8 cellular contexts compared by ENCODE assay signal in the genomic region with DNA sequence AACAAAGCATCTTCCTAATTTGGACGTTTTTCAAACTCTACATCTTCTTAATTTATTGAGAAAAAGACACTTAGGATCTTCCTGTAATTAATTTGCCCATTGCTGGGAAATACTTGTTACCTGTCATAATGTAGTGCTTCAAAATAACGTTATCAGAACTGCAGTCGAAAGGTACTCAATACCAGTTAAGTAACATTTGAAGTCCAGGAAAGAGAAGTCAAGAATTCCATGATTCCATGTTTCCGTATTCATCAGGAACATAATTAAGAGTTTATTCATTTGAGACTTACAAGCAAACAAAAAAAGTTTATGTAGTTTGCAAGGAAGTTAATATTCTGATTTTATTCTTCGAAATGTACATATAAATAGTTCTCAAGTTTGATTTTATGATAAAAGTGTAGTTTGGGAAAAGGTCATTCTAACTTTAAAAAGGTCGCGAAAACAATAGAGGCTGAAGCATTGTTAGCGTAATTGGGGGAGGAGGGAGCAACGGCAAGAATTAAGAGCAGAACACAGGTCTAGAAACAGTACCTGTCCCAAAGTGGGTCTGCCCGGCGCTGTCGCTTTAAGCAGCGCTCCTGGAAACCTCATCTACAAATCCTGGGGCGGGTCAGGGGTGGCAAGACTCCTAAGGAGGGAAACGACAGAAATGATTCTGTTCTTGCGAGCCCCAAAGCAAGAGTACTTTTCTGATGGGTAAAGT. TPM values are rescaled to one million over a fixed set of nuclear protein-coding genes. Genes with fewer than 3 reads are reported as not detected.
A peak's percentile ranks its signal among the peaks of the same experiment; 100 is the strongest.
DNase-seq lines count a peak whose midpoint lies in the region; ATAC-seq, FAIRE-seq and TF ChIP-seq lines count a peak whose summit lies in the region.

No MANE protein-coding gene starts in this region.

- intact Hi-C loops in heart right ventricle (cut with DNase I) = loop anchor here in 5 of 10 donors (5.0 to 10.0 kb wide), 5 partner anchors 120 to 360 kb away; a partner anchor contains a TSS
- intact Hi-C loops in Right ventricle myocardium superior (cut with DNase I) = no loop called here

- TF ChIP-seq CTCF in heart right ventricle (IDR thresholded peaks at IDR 0.05) = no peak

- H3K27ac Mint-ChIP-seq in activated naive CD8-positive, alpha-beta T cell = no peak overlapping the region

- ATAC-seq in heart right ventricle = no peak
- ATAC-seq in Right ventricle myocardium superior (ENCODE audit: poor library complexity) = no peak
- no peak for ATAC-seq in HG03159 (IDR thresholded peaks at IDR 0.05; ENCODE audit: unreplicated experiment)
- no peak for ATAC-seq in GM21825 (IDR thresholded peaks at IDR 0.05; ENCODE audit: unreplicated experiment)
- no peak for ATAC-seq in HG03175 (IDR thresholded peaks at IDR 0.05; ENCODE audit: unreplicated experiment)

- no peaks in the 10 kb centered on the region for H3K36me3 ChIP-seq in heart right ventricle

- H3K4me3 ChIP-seq in heart right ventricle = peak overlapping the region; percentile 56 to 89 (median 68)

- no peaks in the 10 kb centered on the region for H3K9me3 Mint-ChIP-seq in activated naive CD8-positive, alpha-beta T cell (ENCODE audit: low read depth)

- H3K27me3 ChIP-seq in heart right ventricle = peaks cover 0 to 65% (median 0%) of the 10 kb centered on the region in 7 donors

- no peak for DNase-seq in heart right ventricle
- no peak for DNase-seq in Right ventricle myocardium superior
- peak; percentile 27 for DNase-seq in left kidney (ENCODE audit: low read depth, low spot score)
- peak; percentile 16 for DNase-seq in urothelium cell line (ENCODE audit: low spot score)

- no peaks in the 10 kb centered on the region for H3K9me3 ChIP-seq in heart right ventricle

- peaks cover 7 to 39% (median 20%) of the 10 kb centered on the region in 9 donors for H3K4me1 ChIP-seq in heart right ventricle

- H3K4me1 Mint-ChIP-seq in activated naive CD8-positive, alpha-beta T cell (ENCODE audit: low read depth) = peaks cover 29% of the 10 kb centered on the region

- H3K4me3 Mint-ChIP-seq in activated naive CD8-positive, alpha-beta T cell = peak overlapping the region; percentile 85

- H3K36me3 Mint-ChIP-seq in activated naive CD8-positive, alpha-beta T cell = no peaks in the 10 kb centered on the region

- H3K27ac ChIP-seq in heart right ventricle = no peak overlapping the region

- no peaks in the 10 kb centered on the region for H3K27me3 Mint-ChIP-seq in activated naive CD8-positive, alpha-beta T cell

- FAIRE-seq in urothelium cell line (lab: Jason Lieb, UNC) = no peak

- 27 to 31% methylated on average over 16 of the region's 16 CpGs for WGBS in heart right ventricle, 2 donors

RNA-seq across cellular contexts. Expression of a gene that starts 1.2 kb away (rescaled TPM):
- total RNA-seq in heart right ventricle (1 to 10 TPM; 1.2 to 3.8 (median 1.6) TPM), Right ventricle myocardium superior (1.2 TPM)
- polyA plus RNA-seq in heart right ventricle = 1 to 10 TPM; 2.5 to 2.6 TPM

Comparison
In these comparisons a context has a peak if more than half of its experiments do, and no peak if none do; other contexts are left out.
1. DNase-seq: peak in left kidney (single experiment) and urothelium cell line (single experiment); none in heart right ventricle (0 of 2) and Right ventricle myocardium superior (single experiment).